10 cellular contexts compared by ENCODE assay signal in genomic region chr21:26136686-26137085, GRCh38.
DNase-seq lines count a peak whose midpoint lies in the region; ATAC-seq and FAIRE-seq lines count a peak whose summit lies in the region.
"Had no signal": no experiment of that assay in that cellular context is flagged by ENCODE, and none has a peak within 500 bp of the region (broad histone marks: within the 10 kb centered on the region; RNA-seq: fewer than 3 reads in every experiment).

No MANE protein-coding gene starts in this region.

- ATAC-seq in GM18517 (IDR thresholded peaks at IDR 0.05; ENCODE audit: unreplicated experiment), result peak; percentile 93
- ATAC-seq in GM21447 (IDR thresholded peaks at IDR 0.05; ENCODE audit: unreplicated experiment), result peak; percentile 98
- peak; percentile 96 for ATAC-seq in HG03196 (IDR thresholded peaks at IDR 0.05; ENCODE audit: unreplicated experiment)

- FAIRE-seq in RCC 7860 (lab: Jason Lieb, UNC), result no peak
- FAIRE-seq: small intestine had no signal

- DNase-seq in astrocyte of the hippocampus (ENCODE audit: low read depth, low spot score), result peak; percentile 55
- no peak for DNase-seq in putamen (ENCODE audit: low spot score)
- no peak for DNase-seq in NCI-H1694 (lab: John Stamatoyannopoulos, UW)
- no peak for DNase-seq in cortex of kidney (lab: John Stamatoyannopoulos, UW)
- no peak for DNase-seq in RCC 7860 (ENCODE audit: low spot score)
- DNase-seq: small intestine, T-helper 9 cell had no signal
